ENCODE assay signal across 16 cellular contexts in genomic region chr6:5787054-5787720, GRCh38.
A peak's percentile ranks its signal among the peaks of the same experiment; 100 is the strongest.
DNase-seq lines count a peak whose midpoint lies in the region; ATAC-seq and TF ChIP-seq lines count a peak whose summit lies in the region.
"Had no signal": no experiment of that assay in that cellular context is flagged by ENCODE, and none has a peak within 500 bp of the region (broad histone marks: within the 10 kb centered on the region; RNA-seq: fewer than 3 reads in every experiment).

No MANE protein-coding gene starts in this region.

- DNase-seq in NCI-H82 (lab: John Stamatoyannopoulos, UW) (peak; percentile 40), NCI-H82 treated with DMSO at 0.1 percent for 48 hours (lab: John Stamatoyannopoulos, UW; ENCODE audit: unreplicated experiment) (no peak), SK-MEL-5 (ENCODE audit: low read depth, low spot score) (peak; percentile 43), mesenteric fat pad (ENCODE audit: low spot score) (peak; percentile 72), SHP77 (lab: John Stamatoyannopoulos, UW) (no peak), 8988T (no peak)
- peak in 1 of 7 experiments; percentile 47 for DNase-seq in CD8-positive, alpha-beta T cell
- DNase-seq: DMS 273 treated with DMSO at 0.1 percent for 48 hours, HFFc6, IMR-90, NCI-H1436 treated with DMSO at 0.1 percent for 48 hours, NCI-H345, NCI-H526 treated with DMSO at 0.1 percent for 48 hours had no signal

- peak overlapping the region; percentile 52 for H3K27ac Mint-ChIP-seq in CD8-positive, alpha-beta T cell
- H3K27ac Mint-ChIP-seq: HFFc6 had no signal

- no peaks in the 10 kb centered on the region for H3K36me3 ChIP-seq in CD8-positive, alpha-beta T cell (ENCODE audit: insufficient read depth, low read length)

- peak overlapping the region; percentile 5 for H3K4me3 Mint-ChIP-seq in CD8-positive, alpha-beta T cell
- H3K4me3 Mint-ChIP-seq: CD8-positive, alpha-beta memory T cell; HFFc6 had no signal

- H3K4me1 Mint-ChIP-seq in CD8-positive, alpha-beta T cell (ENCODE audit: low read depth): peaks cover 22% of the 10 kb centered on the region

- no peaks in the 10 kb centered on the region for H3K27me3 ChIP-seq in CD8-positive, alpha-beta T cell (ENCODE audit: insufficient read depth, low read length)

- H3K27me3 Mint-ChIP-seq in CD8-positive, alpha-beta T cell (ENCODE audit: low read depth): no peaks in the 10 kb centered on the region

- no peak for TF ChIP-seq CTCF in CD8-positive, alpha-beta T cell (IDR thresholded peaks at IDR 0.05)

- in situ Hi-C loops in SK-MEL-5 (cut with HindIII; ENCODE audit: low pct_unique_long_range_greater_than_20kb, low sequenced_read_pairs): no loop called here

- POLR2A ChIA-PET in CD8-positive, alpha-beta T cell (lab: Charles Lee): no interaction called here

- peak; percentile 85 for ATAC-seq in CD8-positive, alpha-beta T cell
- ATAC-seq in HG03097 (IDR thresholded peaks at IDR 0.05; ENCODE audit: low FRiP score, unreplicated experiment): no peak
- ATAC-seq: Right ventricle myocardium inferior had no signal

- H3K27ac ChIP-seq in CD8-positive, alpha-beta T cell (ENCODE audit: low read depth, low read length): no peak overlapping the region

- H3K4me3 ChIP-seq in CD8-positive, alpha-beta T cell (ENCODE audit: low read depth, low read length): no peak overlapping the region

- intact Hi-C loops in CD8-positive, alpha-beta T cell (cut with DNase I, micrococcal nuclease): no loop called here

- no peaks in the 10 kb centered on the region for H3K36me3 Mint-ChIP-seq in CD8-positive, alpha-beta T cell

- H3K9me3 Mint-ChIP-seq in CD8-positive, alpha-beta T cell: no peaks in the 10 kb centered on the region

- no peaks in the 10 kb centered on the region for H3K9me3 ChIP-seq in CD8-positive, alpha-beta T cell (ENCODE audit: low read length)

- H3K4me1 ChIP-seq in CD8-positive, alpha-beta T cell (ENCODE audit: insufficient read depth, low read length): peaks cover 11% of the 10 kb centered on the region

- CTCF ChIA-PET in CD8-positive, alpha-beta T cell (lab: Charles Lee): interaction anchor here (1.8 kb wide), 1 partner anchor 11 kb away, joined by 5 read pairs; no protein-coding TSS in a partner anchor

Comparison
In these comparisons a context has a peak if more than half of its experiments do, and no peak if none do; other contexts are left out.
1. DNase-seq: peak in NCI-H82 (single experiment), SK-MEL-5 (single experiment) and mesenteric fat pad (single experiment); none in NCI-H82 treated with DMSO at 0.1 percent for 48 hours (single experiment), SHP77 (0 of 2) and 8988T (single experiment).